In genomic region chr11:44979536-44980399, GRCh38 we compare ENCODE assay signal across 9 cellular contexts. TPM values are rescaled to one million over a fixed set of nuclear protein-coding genes. Genes with fewer than 3 reads are reported as not detected.
DNase-seq lines count a peak whose midpoint lies in the region; TF ChIP-seq lines count a peak whose summit lies in the region.
"Had no signal": no experiment of that assay in that cellular context is flagged by ENCODE, and none has a peak within 500 bp of the region (broad histone marks: within the 10 kb centered on the region; RNA-seq: fewer than 3 reads in every experiment).

No MANE protein-coding gene starts in this region.

- 54 to 69% methylated on average over 24 to 25 of the region's 25 CpGs for WGBS in lower leg skin, 2 donors

- H3K9me3 ChIP-seq in subcutaneous abdominal adipose tissue (ENCODE audit: control insufficient read depth in 5 of 5, low read length in 5 of 5) = peaks cover 0 to 3% (median 0%) of the 10 kb centered on the region in 5 donors
- H3K9me3 ChIP-seq in Karpas-422 (ENCODE audit: low read length) = no peaks in the 10 kb centered on the region

- H3K79me2 ChIP-seq in Karpas-422 (ENCODE audit: low read length) = no peaks in the 10 kb centered on the region

- DNase-seq in NCI-H2171 treated with DMSO at 0.1 percent for 48 hours (lab: John Stamatoyannopoulos, UW) (peak; percentile 47), NCI-H2171 (lab: John Stamatoyannopoulos, UW) (no peak), SHP77 (lab: John Stamatoyannopoulos, UW) (peak; percentile 78 to 84), islet precursor cell (peak; percentile 70), lower leg skin (ENCODE audit: low spot score in 2 of 2) (no peak), erythroblast (lab: John Stamatoyannopoulos, UW) (no peak), Karpas-422 (no peak)
- DNase-seq: activated naive CD4-positive, alpha-beta T cell had no signal

- TF ChIP-seq POLR2A in lower leg skin (IDR thresholded peaks at IDR 0.05) = no peak
- no peak for TF ChIP-seq POLR2A in erythroblast (IDR thresholded peaks at IDR 0.05; ENCODE audit: low read length)

- H3K36me3 ChIP-seq in subcutaneous abdominal adipose tissue (ENCODE audit: control insufficient read depth in 5 of 5, insufficient read depth in 5 of 5, low read length in 5 of 5) (no peaks in the 10 kb centered on the region), Karpas-422 (ENCODE audit: insufficient read depth, low read length) (no peaks in the 10 kb centered on the region)

- H3K4me3 ChIP-seq in subcutaneous abdominal adipose tissue (ENCODE audit: low read depth in 1 of 5, low read length in 5 of 5) (no peak overlapping the region), lower leg skin (ENCODE audit: low read depth, poor library complexity, severe bottlenecking) (no peak overlapping the region), Karpas-422 (ENCODE audit: low read length) (no peak overlapping the region)

- intact Hi-C loops in lower leg skin (cut with DNase I; ENCODE audit: low total_unique reads) = no loop called here

- H3K27me3 ChIP-seq in subcutaneous abdominal adipose tissue (ENCODE audit: control insufficient read depth in 5 of 5, insufficient read depth in 4 of 5, low read length in 5 of 5) (peaks cover 0 to 8% (median 0%) of the 10 kb centered on the region in 5 donors), Karpas-422 (ENCODE audit: low read length) (no peaks in the 10 kb centered on the region)

- no peaks in the 10 kb centered on the region for H4K20me1 ChIP-seq in Karpas-422 (ENCODE audit: insufficient read depth, low read depth, low read length)

- peak overlapping the region; percentile 16 for H3K27ac ChIP-seq in subcutaneous abdominal adipose tissue (ENCODE audit: low read depth, low read length)
- no peak overlapping the region for H3K27ac ChIP-seq in Karpas-422 (ENCODE audit: low read length)

- H3K9ac ChIP-seq in subcutaneous abdominal adipose tissue (ENCODE audit: low read length in 5 of 5) = no peak overlapping the region
- H3K9ac ChIP-seq in Karpas-422 (ENCODE audit: low read length) = no peak overlapping the region

- no peak overlapping the region for H2AFZ ChIP-seq in Karpas-422 (ENCODE audit: low read length)

- no peaks in the 10 kb centered on the region for H3K9me2 ChIP-seq in Karpas-422 (replicated peaks; ENCODE audit: insufficient read depth, low read length)

- H3K4me2 ChIP-seq in Karpas-422 (ENCODE audit: low read depth, low read length, poor library complexity, severe bottlenecking) = no peak overlapping the region

- no peak for TF ChIP-seq CTCF in lower leg skin (IDR thresholded peaks at IDR 0.05)

- H3K4me1 ChIP-seq in subcutaneous abdominal adipose tissue (ENCODE audit: control insufficient read depth in 5 of 5, insufficient read depth in 5 of 5, low read length in 5 of 5) = peaks cover 0 to 44% (median 12%) of the 10 kb centered on the region in 5 donors
- H3K4me1 ChIP-seq in Karpas-422 (ENCODE audit: low read length) = no peaks in the 10 kb centered on the region

RNA-seq across cellular contexts. Expression of gene TP53I11, which starts 29.1 kb away (rescaled TPM):
- 100 to 1,000 TPM in 1 of 4 donors, 10 to 100 TPM in 3; 42.4 to 128 (median 47.2) TPM for total RNA-seq in lower leg skin
- total RNA-seq in Karpas-422 (2014; rRNA removed; shearing (Covaris generic); ENCODE audit: low replicate concordance) = 0.34 and 0.72 TPM in 2 replicates

Comparison
In these comparisons a context has a peak if more than half of its experiments do, and no peak if none do; other contexts are left out.
1. DNase-seq: peak in NCI-H2171 treated with DMSO at 0.1 percent for 48 hours (single experiment), SHP77 (2 of 2) and islet precursor cell (single experiment); none in NCI-H2171 (single experiment), lower leg skin (0 of 2), erythroblast (0 of 2) and Karpas-422 (single experiment).
2. RNA of gene TP53I11, which starts 29.1 kb away (total RNA-seq): 42.4 to 128 TPM in lower leg skin; 0.34 to 0.72 TPM in Karpas-422; every median in the first group is over 10 times any median in the second.